Comparison of ENCODE assay signal across 17 cellular contexts in the genomic region with DNA sequence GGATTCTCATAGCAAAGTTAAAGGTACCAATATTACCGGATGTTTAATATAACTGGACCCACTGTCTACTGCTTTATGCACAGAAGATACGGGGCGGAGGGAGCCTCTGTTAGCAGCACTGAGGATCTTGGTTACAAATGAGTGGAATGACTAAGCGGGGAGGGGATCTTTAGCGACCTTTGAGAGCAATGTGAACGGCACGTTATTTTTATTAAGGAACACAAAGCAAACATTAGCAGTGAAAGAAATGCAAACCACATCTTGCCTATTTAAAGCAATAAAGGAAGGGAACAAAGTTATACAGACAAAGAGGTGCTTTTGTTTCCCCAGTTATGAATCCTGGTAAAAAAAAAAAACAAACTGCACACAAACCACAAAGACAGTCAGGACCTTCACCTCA. TPM values are rescaled to one million over a fixed set of nuclear protein-coding genes. Genes with fewer than 3 reads are reported as not detected.
"Had no signal": no experiment of that assay in that cellular context is flagged by ENCODE, and none has a peak within 500 bp of the region (broad histone marks: within the 10 kb centered on the region; RNA-seq: fewer than 3 reads in every experiment).

No MANE protein-coding gene starts in this region.

- H3K27me3 ChIP-seq: testis, upper lobe of left lung had no signal

- H3K27ac ChIP-seq: spleen, stomach, testis, upper lobe of left lung had no signal

- H3K9me3 ChIP-seq: spleen, stomach, testis, upper lobe of left lung had no signal

- H3K27ac Mint-ChIP-seq: activated naive CD8-positive, alpha-beta T cell treated with anti-CD3 and anti-CD28 coated beads, Interleukin-2, amount 10 ng/mL, durations not matched to agents 7 days and 5 days; activated T-helper 1 cell treated with anti-CD3 and anti-CD28 coated beads, Interleukin-12 subunit alpha, Interleukin-12 subunit beta, Interleukin-2, Interleukin-4 antibody, amounts not matched to agents 30 ng/mL and 10 ng/mL and 1 ng/mL, durations not matched to agents 14 hours and 24 hours and 36 hours; memory B cell; natural killer cell treated with Interleukin-12 subunit alpha and Interleukin-12 subunit beta and Interleukin-15 and Interleukin-18, amount 100 ng/mL, for 72 hours had no signal

- H3K9me3 Mint-ChIP-seq: activated naive CD8-positive, alpha-beta T cell treated with anti-CD3 and anti-CD28 coated beads, Interleukin-2, amount 10 ng/mL, durations not matched to agents 7 days and 5 days; activated T-helper 1 cell treated with anti-CD3 and anti-CD28 coated beads, Interleukin-12 subunit alpha, Interleukin-12 subunit beta, Interleukin-2, Interleukin-4 antibody, amounts not matched to agents 30 ng/mL and 10 ng/mL and 1 ng/mL, durations not matched to agents 14 hours and 24 hours and 36 hours; memory B cell; natural killer cell treated with Interleukin-12 subunit alpha and Interleukin-12 subunit beta and Interleukin-15 and Interleukin-18, amount 100 ng/mL, for 72 hours had no signal

- H3K36me3 Mint-ChIP-seq: activated naive CD8-positive, alpha-beta T cell treated with anti-CD3 and anti-CD28 coated beads, Interleukin-2, amount 10 ng/mL, durations not matched to agents 7 days and 5 days; memory B cell; natural killer cell treated with Interleukin-12 subunit alpha and Interleukin-12 subunit beta and Interleukin-15 and Interleukin-18, amount 100 ng/mL, for 72 hours had no signal

- ATAC-seq: left lobe of liver; natural killer cell treated with Interleukin-12 subunit alpha and Interleukin-12 subunit beta and Interleukin-15 and Interleukin-18, amount 100 ng/mL, for 72 hours; sciatic nerve had no signal

- H3K4me3 ChIP-seq: spleen, stomach, testis, upper lobe of left lung had no signal

- H3K4me1 Mint-ChIP-seq: activated naive CD8-positive, alpha-beta T cell treated with anti-CD3 and anti-CD28 coated beads, Interleukin-2, amount 10 ng/mL, durations not matched to agents 7 days and 5 days; memory B cell had no signal

- H3K4me1 ChIP-seq: spleen, stomach, testis, upper lobe of left lung had no signal

- H3K36me3 ChIP-seq: spleen, stomach, upper lobe of left lung had no signal

- H3K4me3 Mint-ChIP-seq: activated naive CD8-positive, alpha-beta T cell treated with anti-CD3 and anti-CD28 coated beads, Interleukin-2, amount 10 ng/mL, durations not matched to agents 7 days and 5 days; activated T-helper 1 cell treated with anti-CD3 and anti-CD28 coated beads, Interleukin-12 subunit alpha, Interleukin-12 subunit beta, Interleukin-2, Interleukin-4 antibody, amounts not matched to agents 30 ng/mL and 10 ng/mL and 1 ng/mL, durations not matched to agents 14 hours and 24 hours and 36 hours; memory B cell; natural killer cell treated with Interleukin-12 subunit alpha and Interleukin-12 subunit beta and Interleukin-15 and Interleukin-18, amount 100 ng/mL, for 72 hours had no signal

- DNase-seq: activated naive CD4-positive, alpha-beta T cell; activated naive CD8-positive, alpha-beta T cell treated with anti-CD3 and anti-CD28 coated beads, Interleukin-2, amount 10 ng/mL, durations not matched to agents 7 days and 5 days; erythroblast; spleen; stomach; testis; upper lobe of left lung had no signal

RNA-seq across cellular contexts. Expression of a gene that starts 27.1 kb away (rescaled TPM):
- total RNA-seq: activated CD8-positive, alpha-beta memory T cell treated with anti-CD3 and anti-CD28 coated beads for 36 hours; activated naive CD8-positive, alpha-beta T cell treated with anti-CD3 and anti-CD28 coated beads, Interleukin-2, amount 10 ng/mL, durations not matched to agents 7 days and 5 days; activated T-helper 1 cell treated with anti-CD3 and anti-CD28 coated beads, Interleukin-12 subunit alpha, Interleukin-12 subunit beta, Interleukin-2, Interleukin-4 antibody, amounts not matched to agents 30 ng/mL and 10 ng/mL and 1 ng/mL, durations not matched to agents 14 hours and 24 hours and 36 hours; chondrocyte; dermis microvascular lymphatic vessel endothelial cell; left lobe of liver; natural killer cell treated with Interleukin-12 subunit alpha and Interleukin-12 subunit beta and Interleukin-15 and Interleukin-18, amount 100 ng/mL, for 72 hours; omental fat pad; pulmonary artery endothelial cell; sciatic nerve; spleen; stomach had no signal
- polyA plus RNA-seq: spleen, stomach had no signal
